In the genomic region with DNA sequence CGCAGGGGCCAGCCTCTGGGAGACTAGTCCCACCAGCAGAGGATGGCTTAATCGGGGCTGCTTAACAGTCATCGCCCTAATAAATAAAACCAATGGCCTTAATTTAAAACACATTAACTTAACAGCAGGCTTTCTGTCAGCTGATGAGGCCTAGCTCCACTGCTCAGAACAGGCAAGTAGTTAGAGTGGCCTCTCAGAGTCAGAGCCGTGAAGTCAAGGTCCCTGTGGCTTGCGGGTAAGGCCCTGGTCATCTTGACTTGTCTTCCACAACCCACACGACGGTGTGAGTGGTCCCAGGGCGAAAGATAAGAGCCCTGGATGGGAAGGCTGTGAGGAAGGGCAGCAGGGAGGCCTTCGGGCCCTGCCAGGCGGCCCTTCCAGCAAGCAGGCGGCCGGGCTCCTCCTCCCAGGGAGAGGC, we compare ENCODE assay signal across 7 cellular contexts. TPM values are rescaled to one million over a fixed set of nuclear protein-coding genes. Genes with fewer than 3 reads are reported as not detected.
DNase-seq lines count a peak whose midpoint lies in the region; ATAC-seq, FAIRE-seq and TF ChIP-seq lines count a peak whose summit lies in the region.

No MANE protein-coding gene starts in this region.

- ATAC-seq in K562 (peak; percentile 20; the same call in 2 of the 3 replicates), HG03196 (IDR thresholded peaks at IDR 0.05; ENCODE audit: unreplicated experiment) (no peak), GM19467 (IDR thresholded peaks at IDR 0.05; ENCODE audit: unreplicated experiment) (no peak)

- in situ Hi-C loops in K562 (cut with MboI), result no loop called here

- H3K9me1 ChIP-seq in K562 (ENCODE audit: control insufficient read depth, insufficient read depth, low read length), result no peaks in the 10 kb centered on the region

- FAIRE-seq in K562 (lab: Jason Lieb, UNC), result peak; percentile 65

- TF ChIP-seq EP300 in K562 (IDR thresholded peaks at IDR 0.05; ENCODE audit: low read length) (no peak), tibial nerve (IDR thresholded peaks at IDR 0.05) (no peak)

- H2AFZ ChIP-seq in K562 (ENCODE audit: low read depth, low read length), result peak overlapping the region; percentile 75

- H3K27ac ChIP-seq in HUES6 (ENCODE audit: low read depth, low read length) (peak overlapping the region; percentile 72; the same call in 1 of the 2 replicates), K562 (ENCODE audit: extremely low read depth, low read depth, low read length) (peak overlapping the region; percentile 89), liver (ENCODE audit: low read depth in 1 of 2, low read length in 2 of 2) (peak overlapping the region; percentile 74 to 78), tibial nerve (peak overlapping the region; percentile 70 to 93 (median 90))

- H3K36me3 ChIP-seq in HUES6 (ENCODE audit: control insufficient read depth, insufficient read depth, low read length) (no peaks in the 10 kb centered on the region; the same call in 1 of the 2 replicates), K562 (ENCODE audit: control insufficient read depth, insufficient read depth, low read length) (peaks cover 12% of the 10 kb centered on the region; the same call in 2 of the 3 replicates), liver (ENCODE audit: control insufficient read depth in 4 of 4, insufficient read depth in 3 of 4, low read depth in 1 of 4, low read length in 3 of 4) (no peaks in the 10 kb centered on the region), tibial nerve (peaks cover 0 to 4% (median 0%) of the 10 kb centered on the region in 3 donors)

- no TSS peak for BruUV-seq in K562 (replicated peaks; lab: Mats Ljungman, UMichigan)

- no peaks in the 10 kb centered on the region for H3K27me3 ChIP-seq in HUES6 (ENCODE audit: control insufficient read depth, insufficient read depth, low read length)
- no peaks in the 10 kb centered on the region for H3K27me3 ChIP-seq in K562 (ENCODE audit: control insufficient read depth in 2 of 2, insufficient read depth in 2 of 2, low read length in 2 of 2)
- H3K27me3 ChIP-seq in liver (ENCODE audit: control insufficient read depth in 4 of 4, insufficient read depth in 4 of 4, low read length in 3 of 4), result no peaks in the 10 kb centered on the region
- H3K27me3 ChIP-seq in tibial nerve, result no peaks in the 10 kb centered on the region

- 42% methylated on average over 11 of the region's 12 CpGs for WGBS in K562 (ENCODE audit: insufficient coverage, low coverage, missing lambda C conversion rate)
- WGBS in liver, result 57% methylated on average over 12 of the region's 12 CpGs
- WGBS in tibial nerve, 2 donors, result 48 to 69% methylated on average over 9 to 12 of the region's 12 CpGs

- H3K9ac ChIP-seq in HUES6 (ENCODE audit: low read length) (peak overlapping the region; percentile 71), K562 (ENCODE audit: insufficient read depth in 1 of 2, low read depth in 2 of 2, low read length in 2 of 2) (peak overlapping the region; percentile 79 to 91), liver (ENCODE audit: low read depth in 1 of 2, low read length in 2 of 2) (peak overlapping the region; percentile 8 to 47)

- H4K20me1 ChIP-seq in K562 (replicated peaks; ENCODE audit: control insufficient read depth, insufficient read depth, low read length), result no peaks in the 10 kb centered on the region

- H3K4me2 ChIP-seq in K562 (ENCODE audit: insufficient read depth, low read length), result peak overlapping the region; percentile 64

- intact Hi-C loops in K562 (cut with micrococcal nuclease), result loop anchor here (1.0 to 5.0 kb wide), 2 partner anchors 142 to 256 kb away; no protein-coding TSS in a partner anchor

- POLR2A ChIA-PET in K562 (lab: Yijun Ruan, JAX), result interaction anchor here (0.6 to 1.1 kb wide), 7 partner anchors 8 to 577 kb away, joined by 3 to 4 read pairs (median 3); no protein-coding TSS in a partner anchor

- CTCF ChIA-PET in K562 (lab: Yijun Ruan, JAX; ENCODE audit: low intra/inter-chr PET ratio), result interaction anchor here (1.3 to 1.7 kb wide), 3 partner anchors 257 to 588 kb away, joined by 4 to 19 read pairs (median 12); no protein-coding TSS in a partner anchor

- peak overlapping the region; percentile 29 for H3K4me3 ChIP-seq in GM12875 (ENCODE audit: low read depth, low read length)
- H3K4me3 ChIP-seq in HUES6 (ENCODE audit: low read depth, low read length), result peak overlapping the region; percentile 70
- peak overlapping the region; percentile 55 for H3K4me3 ChIP-seq in K562
- H3K4me3 ChIP-seq in liver (ENCODE audit: low read depth in 1 of 3, low read length in 3 of 3), result peak overlapping the region in 2 of 3 donors; percentile 39 to 67
- peak overlapping the region; percentile 51 to 93 (median 74) for H3K4me3 ChIP-seq in tibial nerve

- no peak for TF ChIP-seq POLR2A in K562 (conservative IDR thresholded peaks at IDR 0.05)
- TF ChIP-seq POLR2A in tibial nerve (IDR thresholded peaks at IDR 0.05), result no peak

- H3K9me3 ChIP-seq in HUES6 (ENCODE audit: control insufficient read depth, insufficient read depth, low read depth, low read length) (no peaks in the 10 kb centered on the region), K562 (replicated peaks; ENCODE audit: control insufficient read depth, insufficient read depth, low read depth, low read length) (no peaks in the 10 kb centered on the region), liver (ENCODE audit: control insufficient read depth in 4 of 4, low read length in 3 of 4) (no peaks in the 10 kb centered on the region), tibial nerve (no peaks in the 10 kb centered on the region)

- H3K4me1 ChIP-seq in HUES6 (ENCODE audit: control insufficient read depth, insufficient read depth, low read length) (peaks cover 38% of the 10 kb centered on the region), K562 (replicated peaks in 1 of 2; ENCODE audit: control insufficient read depth in 2 of 2, insufficient read depth in 2 of 2, low read length in 2 of 2) (peaks cover 12 to 43% of the 10 kb centered on the region in 2 experiments), liver (ENCODE audit: control insufficient read depth in 4 of 4, insufficient read depth in 4 of 4, low read length in 3 of 4) (peaks cover 2 to 16% (median 8%) of the 10 kb centered on the region in 4 donors), tibial nerve (peaks cover 0 to 45% (median 10%) of the 10 kb centered on the region in 4 donors)

- no peak for TF ChIP-seq RAD21 in K562 (CRISPR knock-in tag; conservative IDR thresholded peaks at IDR 0.05 in 1 of 2, IDR thresholded peaks at IDR 0.05 in 1 of 2)
- no peak for TF ChIP-seq RAD21 in liver (IDR thresholded peaks at IDR 0.05)

- peak in 2 of 4 experiments; percentile 60 to 65 for DNase-seq in K562 (ENCODE audit: extremely low read depth in 1 of 4, low spot score in 3 of 4)
- no peak for DNase-seq in tibial nerve (ENCODE audit: low spot score in 2 of 2)

- TF ChIP-seq CTCF in GM12875 (IDR thresholded peaks at IDR 0.05; ENCODE audit: borderline replicate concordance, insufficient read depth, low read depth, low read length), result no peak
- TF ChIP-seq CTCF in K562 (IDR thresholded peaks at IDR 0.05 in 2 of 3, conservative IDR thresholded peaks at IDR 0.05 in 1 of 3; ENCODE audit: insufficient read depth in 2 of 3, low read depth in 1 of 3, low read length in 3 of 3), result no peak
- no peak for TF ChIP-seq CTCF in liver (IDR thresholded peaks at IDR 0.05; ENCODE audit: low read depth, low read length, missing input control)
- no peak for TF ChIP-seq CTCF in tibial nerve (IDR thresholded peaks at IDR 0.05)

- peaks cover 30% of the 10 kb centered on the region for H3K79me2 ChIP-seq in K562 (ENCODE audit: control insufficient read depth, insufficient read depth, low read length)

TF ChIP-seq in liver, 16 proteins besides CTCF, POLR2A, EP300 and RAD21:
- TF ChIP-seq HNF4A (conservative IDR thresholded peaks at IDR 0.05) (no peak), FOXA2 (IDR thresholded peaks at IDR 0.05) (no peak), HNF4G (IDR thresholded peaks at IDR 0.05) (no peak)

RNA-seq across cellular contexts. Expression of gene XXYLT1, which starts 11.8 kb away (rescaled TPM):
- total RNA-seq in K562 (2011; cell fraction: chromatin; rRNA removed; ENCODE audit: low replicate concordance), result 19.3 and 36.1 TPM in 2 replicates
- 35.1 and 39.5 TPM in 2 replicates for total RNA-seq in K562 (2011; cell fraction: nucleolus; rRNA removed)
- total RNA-seq in K562 (2011; cell fraction: nucleoplasm; rRNA removed), result 26.9 and 30.3 TPM in 2 replicates
- total RNA-seq in K562 (2014; rRNA removed), result 18.9 and 21.3 TPM in 2 replicates
- 9.4 and 10.7 TPM in 2 replicates for total RNA-seq in K562 (2014; rRNA removed; fragmentation: Illumina TruSeq; extraction: Trizol)
- total RNA-seq in K562 (2015; rRNA removed; fragmentation: Illumina TruSeq; extraction: Trizol), result 13.8 and 15.0 TPM in 2 replicates
- 18.0 and 18.4 TPM in 2 replicates for total RNA-seq in K562 (2021)
- polyA plus RNA-seq in K562 (2011; rRNA removed), result 14.2 and 14.9 TPM in 2 replicates
- 16.6 and 23.1 TPM in 2 replicates for polyA plus RNA-seq in K562 (2011; cell fraction: cytosol; rRNA removed)
- 8.6 and 13.0 TPM in 2 replicates for polyA plus RNA-seq in K562 (2011; cell fraction: nucleus; rRNA removed)
- 15.3 and 24.2 TPM in 2 replicates for polyA plus RNA-seq in K562 (2012)
- 14.3 and 15.6 TPM in 2 replicates for polyA plus RNA-seq in K562 (2014; fragmentation: Illumina TruSeq; extraction: Trizol)
- polyA plus RNA-seq in K562 (2014; fragmentation: Nextera tagmentation; extraction: Ambion mirVana), result 1 to 10 TPM; 1.9 to 2.9 TPM
- 14.2 and 15.6 TPM in 2 replicates for polyA plus RNA-seq in K562 (2014; rRNA removed)
- 9.1 and 12.3 TPM in 2 replicates for polyA minus RNA-seq in K562 (2011; rRNA and poly(A)+ RNA removed)
- 18.4 and 20.8 TPM in 2 replicates for polyA minus RNA-seq in K562 (2011; cell fraction: cytosol; rRNA and poly(A)+ RNA removed)
- 11.9 and 16.0 TPM in 2 replicates for polyA minus RNA-seq in K562 (2011; cell fraction: nucleus; rRNA and poly(A)+ RNA removed)
- 1 to 10 TPM; 3.7 to 7.6 TPM for total RNA-seq in liver
- polyA plus RNA-seq in liver, result 1 to 10 TPM in 1 of 2 donors, under 1 TPM in 1; 0.93 to 1.9 TPM
- total RNA-seq in tibial nerve, result 10 to 100 TPM in 3 of 4 donors, 1 to 10 TPM in 1; 9.6 to 17.7 (median 13.2) TPM

Comparison
In these comparisons a context has a peak if more than half of its experiments do, and no peak if none do; other contexts are left out.
1. H3K9ac ChIP-seq: peak in every context shown above with its lines; median percentile 85 in K562; 71 in HUES6; 28 in liver.